1 cellular context compared by ENCODE assay signal in genomic region chr1:181023265-181024057, GRCh38.
A peak's percentile ranks its signal among the peaks of the same experiment; 100 is the strongest.
TF ChIP-seq lines count a peak whose summit lies in the region.

No MANE protein-coding gene starts in this region.

TF ChIP-seq in HepG2, 621 proteins besides CTCF, POLR2A, EP300 and RAD21:
- TF ChIP-seq HNRNPUL1 (IDR thresholded peaks at IDR 0.05; ENCODE audit: low read depth, low read length) (no peak), KLF9 (CRISPR knock-in tag; IDR thresholded peaks at IDR 0.05; ENCODE audit: low read depth) (no peak), ZNF580 (CRISPR knock-in tag; IDR thresholded peaks at IDR 0.05; ENCODE audit: borderline replicate concordance, low read depth) (no peak), ATRX (CRISPR knock-in tag; IDR thresholded peaks at IDR 0.05; ENCODE audit: borderline replicate concordance) (no peak), HBP1 (CRISPR knock-in tag; IDR thresholded peaks at IDR 0.05; ENCODE audit: low read depth) (no peak), ZNF770 (CRISPR knock-in tag; IDR thresholded peaks at IDR 0.05) (peak; percentile 58), ZFP90 (CRISPR knock-in tag; IDR thresholded peaks at IDR 0.05; ENCODE audit: borderline replicate concordance) (0 out of 2 replicates have a peak, but pooled peaks have one; percentile 61), WIZ (CRISPR knock-in tag; IDR thresholded peaks at IDR 0.05) (no peak), BATF2 (CRISPR knock-in tag; IDR thresholded peaks at IDR 0.05) (no peak), ZNF557 (CRISPR knock-in tag; IDR thresholded peaks at IDR 0.05) (no peak), CHD4 (IDR thresholded peaks at IDR 0.05; ENCODE audit: borderline replicate concordance, low read length) (peak; percentile 33; the same call in 1 of the 2 replicates), ZMYM3 (CRISPR knock-in tag; IDR thresholded peaks at IDR 0.05) (peak; percentile 55), NKX3-1 (CRISPR knock-in tag; IDR thresholded peaks at IDR 0.05) (0 out of 2 replicates have a peak, but pooled peaks have one; percentile 30), ZNF17 (CRISPR knock-in tag; IDR thresholded peaks at IDR 0.05) (no peak), XBP1 (CRISPR knock-in tag; IDR thresholded peaks at IDR 0.05) (no peak), ZNF460 (CRISPR knock-in tag; IDR thresholded peaks at IDR 0.05; ENCODE audit: borderline replicate concordance) (peak; percentile 64), KDM1A (CRISPR knock-in tag; IDR thresholded peaks at IDR 0.05) (no peak), ZBTB20 (CRISPR knock-in tag; IDR thresholded peaks at IDR 0.05; ENCODE audit: borderline replicate concordance, low read depth) (no peak), ZNF281 (CRISPR knock-in tag; IDR thresholded peaks at IDR 0.05; ENCODE audit: borderline replicate concordance) (0 out of 2 replicates have a peak, but pooled peaks have one; percentile 9), IRF2 (CRISPR knock-in tag; IDR thresholded peaks at IDR 0.05) (no peak), ZNF407 (CRISPR knock-in tag; IDR thresholded peaks at IDR 0.05; ENCODE audit: not compliant biosample characterization) (no peak), ZSCAN22 (CRISPR knock-in tag; IDR thresholded peaks at IDR 0.05) (no peak), ZNF768 (CRISPR knock-in tag; IDR thresholded peaks at IDR 0.05) (peak; percentile 86), THAP8 (CRISPR knock-in tag; IDR thresholded peaks at IDR 0.05; ENCODE audit: borderline replicate concordance) (0 out of 2 replicates have a peak, but pooled peaks have one; percentile 14), IRF9 (CRISPR knock-in tag; IDR thresholded peaks at IDR 0.05; ENCODE audit: borderline replicate concordance) (no peak), ZNF761 (CRISPR knock-in tag; conservative IDR thresholded peaks at IDR 0.05) (no peak), HNF4G (IDR thresholded peaks at IDR 0.05; ENCODE audit: borderline replicate concordance, low read depth, low read length) (no peak), HNF4G (CRISPR knock-in tag; IDR thresholded peaks at IDR 0.05; ENCODE audit: borderline replicate concordance, low read depth) (no peak), AHR (CRISPR knock-in tag; IDR thresholded peaks at IDR 0.05) (no peak), ZFP82 (CRISPR knock-in tag; IDR thresholded peaks at IDR 0.05; ENCODE audit: borderline replicate concordance) (peak; percentile 85; the same call in 1 of the 2 replicates), SNAI1 (CRISPR knock-in tag; IDR thresholded peaks at IDR 0.05; ENCODE audit: borderline replicate concordance) (no peak), AKAP8 (CRISPR knock-in tag; IDR thresholded peaks at IDR 0.05) (no peak), RAD51 (IDR thresholded peaks at IDR 0.05; ENCODE audit: borderline replicate concordance) (no peak), ZNF691 (CRISPR knock-in tag; IDR thresholded peaks at IDR 0.05; ENCODE audit: borderline replicate concordance, low read depth) (no peak)
TF ChIP-seq in HepG2: peak in this region for 10.
